Comparison of ENCODE assay signal across 18 cellular contexts in the genomic region with DNA sequence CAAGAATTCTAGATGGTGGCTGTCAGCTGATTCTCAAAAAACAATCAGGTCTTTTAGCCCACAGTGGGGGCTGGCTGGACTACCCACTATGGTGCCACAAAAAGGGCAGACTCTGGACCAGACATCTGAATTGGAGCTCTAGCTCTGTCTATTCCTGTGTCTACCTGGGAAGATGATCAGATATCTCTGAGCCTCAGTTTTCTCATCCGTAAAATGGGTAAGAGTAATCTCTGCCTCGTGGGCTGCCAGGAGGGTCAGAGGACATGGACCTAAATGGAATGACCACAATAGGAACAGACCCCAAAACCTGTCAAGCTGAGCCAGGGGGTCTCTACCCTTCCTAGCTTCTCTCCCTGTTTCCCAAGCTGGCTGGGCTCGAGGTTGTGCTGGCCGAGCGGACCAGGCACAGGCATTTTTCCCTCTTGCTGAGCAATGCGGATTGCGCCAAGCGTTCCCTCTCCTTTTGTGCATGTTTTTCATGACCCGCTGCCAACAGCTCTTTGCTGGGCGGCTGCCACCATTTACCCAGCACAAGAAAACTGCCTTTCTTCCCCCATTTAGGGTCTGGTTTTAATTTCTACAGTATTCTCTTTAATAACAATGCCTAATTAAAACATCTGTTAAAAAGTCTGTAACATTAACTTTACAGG.
DNase-seq lines count a peak whose midpoint lies in the region; ATAC-seq, FAIRE-seq and TF ChIP-seq lines count a peak whose summit lies in the region.
"Had no signal": no experiment of that assay in that cellular context is flagged by ENCODE, and none has a peak within 500 bp of the region (broad histone marks: within the 10 kb centered on the region; RNA-seq: fewer than 3 reads in every experiment).

No MANE protein-coding gene starts in this region.

- no peak overlapping the region for H3K14ac ChIP-seq in H1 (ENCODE audit: insufficient read length)

- H3K4me3 ChIP-seq in RWPE2 (ENCODE audit: severe bottlenecking) (no peak overlapping the region), H1 (ENCODE audit: extremely low read depth in 1 of 4, insufficient read depth in 2 of 4, low read depth in 3 of 4, low read length in 4 of 4) (no peak overlapping the region), spleen (no peak overlapping the region), body of pancreas (no peak overlapping the region)
- H3K4me3 ChIP-seq: A549 had no signal

- TF ChIP-seq CTCF in RWPE2 (IDR thresholded peaks at IDR 0.05; ENCODE audit: poor library complexity, severe bottlenecking) = no peak
- TF ChIP-seq CTCF in H1 (IDR thresholded peaks at IDR 0.05; ENCODE audit: control extremely low read depth in 1 of 3, insufficient read depth in 1 of 3, low read depth in 1 of 3, low read length in 3 of 3) = no peak
- TF ChIP-seq CTCF in spleen (IDR thresholded peaks at IDR 0.05 in 8 of 11, conservative IDR thresholded peaks at IDR 0.05 in 3 of 11) = no peak
- TF ChIP-seq CTCF in body of pancreas (IDR thresholded peaks at IDR 0.05) = no peak

- no peak overlapping the region for H2BK12ac ChIP-seq in H1 (ENCODE audit: low read depth, low read length)

- H3K18ac ChIP-seq in H1 (ENCODE audit: extremely low read depth, low read length) = no peak overlapping the region

- H3K79me2 ChIP-seq in H1 (ENCODE audit: control insufficient read depth in 1 of 2, insufficient read depth in 2 of 2, low read length in 2 of 2) = no peaks in the 10 kb centered on the region

- H4K8ac ChIP-seq in H1 (ENCODE audit: extremely low read depth, insufficient read depth, low read length) = peak overlapping the region; percentile 51; the same call in 1 of the 2 replicates

- no peak overlapping the region for H2BK20ac ChIP-seq in H1 (ENCODE audit: low read length)

- no peak overlapping the region for H3K56ac ChIP-seq in H1 (replicated peaks; ENCODE audit: insufficient read length, low read depth, low read length)

- no peak for FAIRE-seq in H1 (lab: Jason Lieb, UNC)
- FAIRE-seq: A549 had no signal

- TF ChIP-seq POLR2A in H1 (IDR thresholded peaks at IDR 0.05; ENCODE audit: control extremely low read depth in 1 of 2, low read depth in 2 of 2, low read length in 2 of 2) (no peak), spleen (IDR thresholded peaks at IDR 0.05) (no peak), body of pancreas (IDR thresholded peaks at IDR 0.05) (no peak)

- H3K36me3 ChIP-seq in RWPE2 (ENCODE audit: low read depth) (no peaks in the 10 kb centered on the region), H1 (ENCODE audit: control insufficient read depth in 2 of 4, insufficient read depth in 4 of 4, low read length in 3 of 4) (no peaks in the 10 kb centered on the region; a peak in 1 of 8 replicates), spleen (no peaks in the 10 kb centered on the region), body of pancreas (replicated peaks in 1 of 2; ENCODE audit: insufficient read depth in 1 of 2, low read depth in 2 of 2) (no peaks in the 10 kb centered on the region)
- H3K36me3 ChIP-seq: WERI-Rb-1 had no signal

- POLR2A ChIA-PET in H1 (lab: Charles Lee; ENCODE audit: partially characterized antibody) = no interaction called here

- no peak overlapping the region for H2BK5ac ChIP-seq in H1 (ENCODE audit: low read depth, low read length)

- H3K9ac ChIP-seq in H1 (replicated peaks in 1 of 4; ENCODE audit: extremely low read depth in 1 of 4, low read depth in 3 of 4, low read length in 3 of 4) = no peak overlapping the region

- H4K20me1 ChIP-seq in H1 (replicated peaks in 1 of 2; ENCODE audit: control insufficient read depth in 1 of 2, insufficient read depth in 2 of 2, low read length in 2 of 2) = no peaks in the 10 kb centered on the region

- no peak for TF ChIP-seq EP300 in H1 (IDR thresholded peaks at IDR 0.05; ENCODE audit: borderline replicate concordance in 1 of 2, low read depth in 2 of 2, low read length in 2 of 2)

- H3K27me3 ChIP-seq in RWPE2 (ENCODE audit: insufficient read depth, poor library complexity, severe bottlenecking) (peaks cover 24% of the 10 kb centered on the region), H1 (replicated peaks in 1 of 4; ENCODE audit: control insufficient read depth in 3 of 4, extremely low read depth in 1 of 4, insufficient read depth in 3 of 4, low read length in 3 of 4) (no peaks in the 10 kb centered on the region), spleen (replicated peaks in 1 of 7) (peaks cover 0 to 36% (median 0%) of the 10 kb centered on the region in 7 donors), body of pancreas (no peaks in the 10 kb centered on the region)

- H2AFZ ChIP-seq in H1 (ENCODE audit: low read length) = no peak overlapping the region

- peak; percentile 45 for DNase-seq in AG08396 (ENCODE audit: low spot score)
- peak; percentile 42 for DNase-seq in RWPE2 (ENCODE audit: low spot score)
- no peak for DNase-seq in H1 (ENCODE audit: low read depth in 1 of 2, low spot score in 2 of 2)
- DNase-seq in midbrain (lab: John Stamatoyannopoulos, UW) = peak; percentile 77
- no peak for DNase-seq in AML-193 (lab: John Stamatoyannopoulos, UW)
- no peak for DNase-seq in spleen
- no peak for DNase-seq in body of pancreas
- DNase-seq: activated naive CD8-positive, alpha-beta T cell treated with anti-CD3 and anti-CD28 coated beads, Interleukin-2, amount 50 U/mL, for 24 hours; dermis blood vessel endothelial cell; EL; KBM-7; NCI-H1048; NCI-H2107; stimulated activated naive B cell treated with anti-CD40 and anti-IgM and Interleukin-4, amounts not matched to agents 10 μg/mL and 1 μg/mL and 100 μg/mL, for 72 hours; WERI-Rb-1 had no signal

- no peaks in the 10 kb centered on the region for H3K79me1 ChIP-seq in H1 (ENCODE audit: low read depth, low read length)

- H3K4me2 ChIP-seq in H1 (ENCODE audit: insufficient read depth in 1 of 2, low read depth in 2 of 2, low read length in 2 of 2) = no peak overlapping the region
- H3K4me2 ChIP-seq: A549 had no signal

- H3K23ac ChIP-seq in H1 (ENCODE audit: insufficient read length) = no peak overlapping the region

- H2BK15ac ChIP-seq in H1 (ENCODE audit: low read length) = no peak overlapping the region

- H3K4ac ChIP-seq in H1 (replicated peaks; ENCODE audit: insufficient read length, low read depth, low read length) = no peak overlapping the region

- H2BK120ac ChIP-seq in H1 (replicated peaks; ENCODE audit: low read depth, low read length) = no peak overlapping the region

- no peak overlapping the region for H2AK5ac ChIP-seq in H1 (ENCODE audit: low read depth, low read length)

- H3K27ac ChIP-seq in RWPE2 (ENCODE audit: poor library complexity, severe bottlenecking) (no peak overlapping the region), H1 (ENCODE audit: low read depth, low read length) (no peak overlapping the region), spleen (no peak overlapping the region), body of pancreas (no peak overlapping the region)
- H3K27ac ChIP-seq: A549, HL-60, WERI-Rb-1 had no signal

- 90% methylated on average over 10 of the region's 10 CpGs; no CpG with 5 or more reads in 1 of the 2 experiments for WGBS in H1 (ENCODE audit: extremely low coverage in 1 of 2, insufficient coverage in 1 of 2, insufficient read length in 1 of 2, insufficient replicate concordance in 2 of 2, low coverage in 1 of 2, low lambda C conversion rate in 2 of 2, missing lambda C conversion rate in 1 of 2), 2 experiments
- 91 to 96% (median 92%) methylated on average over 10 of the region's 10 CpGs for WGBS in spleen, 5 donors
- WGBS in body of pancreas, 2 donors = 80 to 87% methylated on average over 10 of the region's 10 CpGs

- ATAC-seq in RWPE2 (ENCODE audit: low read depth) = no peak
- ATAC-seq in GM18861 (IDR thresholded peaks at IDR 0.05; ENCODE audit: unreplicated experiment) = no peak
- no peak for ATAC-seq in body of pancreas
- ATAC-seq: A549; activated naive CD8-positive, alpha-beta T cell treated with anti-CD3 and anti-CD28 coated beads, Interleukin-2, amount 50 U/mL, for 24 hours; stimulated activated naive B cell treated with anti-CD40 and anti-IgM and Interleukin-4, amounts not matched to agents 10 μg/mL and 1 μg/mL and 100 μg/mL, for 72 hours had no signal

- intact Hi-C loops in spleen (cut with DNase I; ENCODE audit: low total_unique reads) = no loop called here
- intact Hi-C loops in body of pancreas (cut with DNase I) = no loop called here

- no peak overlapping the region for H4K5ac ChIP-seq in H1 (ENCODE audit: insufficient read length, low read depth, low read length)

- H3K9me3 ChIP-seq in RWPE2 (ENCODE audit: severe bottlenecking) = no peaks in the 10 kb centered on the region
- H3K9me3 ChIP-seq in H1 (ENCODE audit: insufficient read depth in 2 of 2, low read depth in 1 of 2, low read length in 1 of 2) = no peaks in the 10 kb centered on the region
- H3K9me3 ChIP-seq in spleen = no peaks in the 10 kb centered on the region
- H3K9me3 ChIP-seq in body of pancreas = no peaks in the 10 kb centered on the region
- H3K9me3 ChIP-seq: A549 had no signal

- TF ChIP-seq RAD21 in H1 (IDR thresholded peaks at IDR 0.05 in 1 of 2, conservative IDR thresholded peaks at IDR 0.05 in 1 of 2; ENCODE audit: low read depth in 2 of 2, low read length in 2 of 2) = no peak

- H4K91ac ChIP-seq in H1 (replicated peaks; ENCODE audit: insufficient read length, low read length) = no peak overlapping the region

- H3K23me2 ChIP-seq in H1 (ENCODE audit: low read depth, low read length) = no peaks in the 10 kb centered on the region

- CTCF ChIA-PET in H1 (lab: Charles Lee; ENCODE audit: partially characterized antibody) = interaction anchor here (0.7 to 1.5 kb wide), 2 partner anchors 22 to 24 kb away, joined by 3 to 6 read pairs; no protein-coding TSS in a partner anchor

- no peaks in the 10 kb centered on the region for H3K4me1 ChIP-seq in RWPE2 (ENCODE audit: insufficient read depth, poor library complexity, severe bottlenecking)
- H3K4me1 ChIP-seq in H1 (replicated peaks in 1 of 4; ENCODE audit: control insufficient read depth in 3 of 4, insufficient read depth in 4 of 4, low read length in 3 of 4) = peaks cover 2 to 6% (median 3%) of the 10 kb centered on the region in 4 experiments; a peak in 4 of 7 replicates
- no peaks in the 10 kb centered on the region for H3K4me1 ChIP-seq in spleen
- no peaks in the 10 kb centered on the region for H3K4me1 ChIP-seq in body of pancreas
- H3K4me1 ChIP-seq: A549 had no signal

TF ChIP-seq in H1, 55 proteins besides CTCF, POLR2A, EP300 and RAD21:
- TF ChIP-seq CHD2 (IDR thresholded peaks at IDR 0.05; ENCODE audit: low read length) (no peak), KDM1A (IDR thresholded peaks at IDR 0.05; ENCODE audit: borderline replicate concordance, low read length) (peak; percentile 66; the same call in 1 of the 2 replicates)

Comparison
In these comparisons a context has a peak if more than half of its experiments do, and no peak if none do; other contexts are left out.
1. DNase-seq: peak in AG08396 (single experiment), RWPE2 (single experiment) and midbrain (single experiment); none in H1 (0 of 2), AML-193 (0 of 2), spleen (single experiment) and body of pancreas (0 of 4).